ENCODE assay signal across 14 cellular contexts in the genomic region with DNA sequence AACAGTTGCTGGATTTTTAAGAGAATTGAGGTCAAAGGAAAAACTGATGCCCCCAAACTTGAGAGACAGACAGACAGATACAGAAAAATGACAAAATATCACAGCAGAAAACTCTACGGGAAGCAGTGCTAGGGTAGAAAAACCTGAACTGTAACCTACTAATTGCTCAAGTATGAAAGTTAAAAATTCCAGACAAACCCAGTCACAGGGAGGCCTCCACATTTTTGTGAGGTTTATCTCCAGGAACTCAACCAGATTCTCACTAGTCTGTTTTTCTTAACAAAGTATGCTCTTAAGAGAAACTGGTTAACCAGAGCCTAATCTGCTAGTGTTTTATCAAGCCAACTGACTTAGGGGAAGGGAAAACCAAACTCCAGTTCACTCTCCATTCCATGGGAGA. TPM values are rescaled to one million over a fixed set of nuclear protein-coding genes. Genes with fewer than 3 reads are reported as not detected.
DNase-seq lines count a peak whose midpoint lies in the region; ATAC-seq, FAIRE-seq and TF ChIP-seq lines count a peak whose summit lies in the region.
"Had no signal": no experiment of that assay in that cellular context is flagged by ENCODE, and none has a peak within 500 bp of the region (broad histone marks: within the 10 kb centered on the region; RNA-seq: fewer than 3 reads in every experiment).

No MANE protein-coding gene starts in this region.

- ATAC-seq in HepG2, result no peak
- no peak for ATAC-seq in right lobe of liver
- ATAC-seq in GM19463 (IDR thresholded peaks at IDR 0.05; ENCODE audit: unreplicated experiment), result no peak
- no peak for ATAC-seq in psoas muscle

- WGBS in HepG2 (ENCODE audit: low lambda C conversion rate), result 6% methylated on average over 1 of the region's 1 CpG
- 24% methylated on average over 1 of the region's 1 CpG for WGBS in right lobe of liver (ENCODE audit: insufficient coverage, low coverage, low lambda C conversion rate, missing lambda C conversion rate)
- whole genome bisulfite sequencing in hepatocyte (ENCODE audit: low lambda C conversion rate, missing lambda C conversion rate), result 48% methylated on average over 1 of the region's 1 CpG
- 94 to 95% methylated on average over 1 of the region's 1 CpG for WGBS in sigmoid colon, 2 donors
- 81 to 100% (median 88%) methylated on average over 1 of the region's 1 CpG for WGBS in psoas muscle, 3 donors

- intact Hi-C loops in HepG2 (cut with micrococcal nuclease; ENCODE audit: unreplicated experiment), result loop anchor here (5.0 kb wide), 1 partner anchor 365 kb away; no protein-coding TSS in a partner anchor
- intact Hi-C loops in right lobe of liver (cut with DNase I), result no loop called here
- intact Hi-C loops in sigmoid colon (cut with DNase I), result no loop called here
- intact Hi-C loops in psoas muscle (cut with DNase I), result no loop called here

- no peak for TF ChIP-seq RAD21 in HepG2 (CRISPR knock-in tag; IDR thresholded peaks at IDR 0.05)

- POLR2A ChIA-PET in HepG2 (lab: Yijun Ruan, JAX), result no interaction called here

- CTCF ChIA-PET in HepG2 (lab: Yijun Ruan, JAX; ENCODE audit: low intra/inter-chr PET ratio, low total read pairs), result no interaction called here

- H3K36me3 ChIP-seq in HepG2 (replicated peaks in 1 of 2; ENCODE audit: control insufficient read depth in 1 of 2, insufficient read depth in 2 of 2, low read length in 2 of 2), result no peaks in the 10 kb centered on the region
- no peaks in the 10 kb centered on the region for H3K36me3 ChIP-seq in right lobe of liver
- H3K36me3 ChIP-seq in hepatocyte (replicated peaks; ENCODE audit: insufficient read depth, low read depth), result no peaks in the 10 kb centered on the region
- no peaks in the 10 kb centered on the region for H3K36me3 ChIP-seq in sigmoid colon
- no peaks in the 10 kb centered on the region for H3K36me3 ChIP-seq in psoas muscle (ENCODE audit: insufficient read depth in 1 of 2, low read depth in 1 of 2)
- H3K36me3 ChIP-seq: right atrium auricular region, suprapubic skin had no signal

- no peaks in the 10 kb centered on the region for H3K79me2 ChIP-seq in HepG2 (ENCODE audit: insufficient read depth, low read length)
- no peaks in the 10 kb centered on the region for H3K79me2 ChIP-seq in hepatocyte

- H3K4me2 ChIP-seq in HepG2 (ENCODE audit: low read depth, low read length) (no peak overlapping the region; the same call in 1 of the 2 replicates), hepatocyte (no peak overlapping the region)

- in situ Hi-C loops in HepG2 (cut with HindIII; ENCODE audit: extremely low pct_ligation_motif_present, low pct_unique_long_range_greater_than_20kb), result no loop called here

- no peaks in the 10 kb centered on the region; a peak in 1 of 5 replicates for H3K27me3 ChIP-seq in HepG2 (ENCODE audit: control insufficient read depth in 1 of 2, insufficient read depth in 2 of 2, low read length in 2 of 2)
- H3K27me3 ChIP-seq in right lobe of liver, result no peaks in the 10 kb centered on the region
- H3K27me3 ChIP-seq in hepatocyte, result no peaks in the 10 kb centered on the region
- H3K27me3 ChIP-seq in sigmoid colon, result no peaks in the 10 kb centered on the region
- no peaks in the 10 kb centered on the region for H3K27me3 ChIP-seq in psoas muscle (ENCODE audit: insufficient read depth in 3 of 3, low read length in 2 of 3)
- H3K27me3 ChIP-seq: right atrium auricular region, suprapubic skin had no signal

- no peak overlapping the region for H3K9ac ChIP-seq in HepG2 (ENCODE audit: insufficient read depth, low read depth, low read length)

- H4K20me1 ChIP-seq in HepG2 (ENCODE audit: insufficient read depth, low read length) (no peaks in the 10 kb centered on the region), hepatocyte (ENCODE audit: insufficient read depth, poor library complexity, severe bottlenecking) (no peaks in the 10 kb centered on the region)

- TF ChIP-seq EP300 in HepG2 (IDR thresholded peaks at IDR 0.05; ENCODE audit: low read depth in 2 of 2, low read length in 2 of 2) (no peak), HepG2 (CRISPR knock-in tag; IDR thresholded peaks at IDR 0.05; ENCODE audit: borderline replicate concordance) (no peak), sigmoid colon (IDR thresholded peaks at IDR 0.05) (no peak)

- H3K4me1 ChIP-seq in HepG2 (ENCODE audit: insufficient read depth, low read length), result peaks cover 8% of the 10 kb centered on the region; the same call in 1 of the 2 replicates
- H3K4me1 ChIP-seq in right lobe of liver, result no peaks in the 10 kb centered on the region
- no peaks in the 10 kb centered on the region for H3K4me1 ChIP-seq in hepatocyte (ENCODE audit: insufficient read depth)
- no peaks in the 10 kb centered on the region for H3K4me1 ChIP-seq in sigmoid colon
- no peaks in the 10 kb centered on the region for H3K4me1 ChIP-seq in psoas muscle
- H3K4me1 ChIP-seq: right atrium auricular region, suprapubic skin had no signal

- no peak for DNase-seq in HepG2 (ENCODE audit: low spot score)
- DNase-seq in right lobe of liver, result no peak
- DNase-seq in amniotic stem cell (lab: John Stamatoyannopoulos, UW), result peak; percentile 63
- peak; percentile 10 for DNase-seq in hepatocyte (ENCODE audit: low spot score)
- DNase-seq in sigmoid colon, result no peak
- no peak for DNase-seq in psoas muscle
- no peak for DNase-seq in H4 (ENCODE audit: low spot score)
- DNase-seq: activated CD8-positive, alpha-beta memory T cell treated with anti-CD3 and anti-CD28 coated beads, Interleukin-2, amount 50 U/mL, for 48 hours; NCI-H2227 treated with DMSO at 0.1 percent for 48 hours; RPMI8226 had no signal

- BruUV-seq in HepG2 (replicated peaks; lab: Mats Ljungman, UMichigan), result no TSS peak

- no peaks in the 10 kb centered on the region for H3K9me2 ChIP-seq in hepatocyte (replicated peaks; ENCODE audit: insufficient read depth)

- TF ChIP-seq CTCF in HepG2 (CRISPR knock-in tag; IDR thresholded peaks at IDR 0.05), result no peak
- TF ChIP-seq CTCF in right lobe of liver (IDR thresholded peaks at IDR 0.05), result no peak
- TF ChIP-seq CTCF in hepatocyte (IDR thresholded peaks at IDR 0.05; ENCODE audit: poor library complexity), result no peak
- TF ChIP-seq CTCF in sigmoid colon (IDR thresholded peaks at IDR 0.05), result no peak
- TF ChIP-seq CTCF in psoas muscle (IDR thresholded peaks at IDR 0.05), result no peak

- peaks cover 6% of the 10 kb centered on the region for H3K9me3 ChIP-seq in HepG2 (ENCODE audit: low read length)
- no peaks in the 10 kb centered on the region for H3K9me3 ChIP-seq in right lobe of liver
- no peaks in the 10 kb centered on the region for H3K9me3 ChIP-seq in hepatocyte (ENCODE audit: low read depth)
- no peaks in the 10 kb centered on the region for H3K9me3 ChIP-seq in sigmoid colon
- no peaks in the 10 kb centered on the region for H3K9me3 ChIP-seq in psoas muscle
- H3K9me3 ChIP-seq: right atrium auricular region, suprapubic skin had no signal

- FAIRE-seq in HepG2 (lab: Jason Lieb, UNC), result no peak
- FAIRE-seq: A204.1 had no signal

- no peak overlapping the region for H3K4me3 ChIP-seq in HepG2 (replicated peaks in 1 of 3; ENCODE audit: insufficient read depth in 1 of 3, low read depth in 2 of 3, low read length in 3 of 3)
- no peak overlapping the region for H3K4me3 ChIP-seq in right lobe of liver
- H3K4me3 ChIP-seq in hepatocyte, result no peak overlapping the region
- H3K4me3 ChIP-seq in sigmoid colon, result no peak overlapping the region
- no peak overlapping the region for H3K4me3 ChIP-seq in psoas muscle
- H3K4me3 ChIP-seq: right atrium auricular region, suprapubic skin had no signal

- no peak for TF ChIP-seq POLR2A in HepG2 (IDR thresholded peaks at IDR 0.05; ENCODE audit: insufficient read depth in 1 of 2, low read depth in 2 of 2, low read length in 2 of 2)
- TF ChIP-seq POLR2A in right lobe of liver (IDR thresholded peaks at IDR 0.05), result no peak
- no peak for TF ChIP-seq POLR2A in sigmoid colon (IDR thresholded peaks at IDR 0.05)

- peak overlapping the region; percentile 72 for H2AFZ ChIP-seq in HepG2 (ENCODE audit: low read length)
- H2AFZ ChIP-seq in hepatocyte, result no peak overlapping the region

- no peak overlapping the region for H3K27ac ChIP-seq in HepG2 (ENCODE audit: extremely low read length, insufficient read depth, low read length)
- no peak overlapping the region for H3K27ac ChIP-seq in right lobe of liver
- peak overlapping the region; percentile 58 for H3K27ac ChIP-seq in hepatocyte
- H3K27ac ChIP-seq in sigmoid colon, result no peak overlapping the region
- H3K27ac ChIP-seq in psoas muscle, result no peak overlapping the region
- H3K27ac ChIP-seq: right atrium auricular region, suprapubic skin had no signal

TF ChIP-seq in HepG2, 621 proteins besides CTCF, POLR2A, EP300 and RAD21 (continues in another document):
- no peak for TF ChIP-seq ARID2 (CRISPR knock-in tag; IDR thresholded peaks at IDR 0.05; ENCODE audit: borderline replicate concordance)
- no peak for TF ChIP-seq KDM2A (CRISPR knock-in tag; IDR thresholded peaks at IDR 0.05; ENCODE audit: borderline replicate concordance, low read depth)

RNA-seq across cellular contexts. Expression of a gene that starts 19.9 kb away (rescaled TPM):
- total RNA-seq in HepG2 (2016; rRNA removed; fragmentation: Illumina TruSeq; extraction: Trizol) (13.2 and 18.0 TPM in 2 replicates), right lobe of liver (10 to 100 TPM; 12.1 to 14.5 (median 13.1) TPM), hepatocyte (47.8 and 49.5 TPM in 2 replicates), sigmoid colon (10 to 100 TPM; 26.2 to 47.7 (median 30.8) TPM), psoas muscle (10 to 100 TPM; 32.6 to 65.9 (median 36.7) TPM)
- 1.9 and 4.1 TPM in 2 replicates for total RNA-seq in HepG2 (2016; cell fraction: cytosol; rRNA removed; fragmentation: Illumina TruSeq; extraction: Trizol; ENCODE audit: low read depth)
- total RNA-seq in HepG2 (2016; cell fraction: insoluble cytoplasmic fraction; rRNA removed; fragmentation: Illumina TruSeq; extraction: Trizol), result 11.4 and 19.0 TPM in 2 replicates
- total RNA-seq in HepG2 (2016; cell fraction: membrane; rRNA removed; fragmentation: Illumina TruSeq; extraction: Trizol), result 4.8 and 5.0 TPM in 2 replicates
- total RNA-seq in HepG2 (2016; cell fraction: nucleus; rRNA removed; fragmentation: Illumina TruSeq; extraction: Trizol), result 11.6 TPM in 2 replicates
- polyA plus RNA-seq in HepG2 (2011; rRNA removed) (4.5 and 4.8 TPM in 2 replicates), hepatocyte (12.9 and 15.6 TPM in 2 replicates), sigmoid colon (10 to 100 TPM; 11.8 to 15.0 (median 13.9) TPM), psoas muscle (10 to 100 TPM; 10.4 to 15.3 (median 12.5) TPM)
- 2.5 and 3.2 TPM in 2 replicates for polyA plus RNA-seq in HepG2 (2011; cell fraction: cytosol; rRNA removed)
- 2.5 and 2.8 TPM in 2 replicates for polyA plus RNA-seq in HepG2 (2011; cell fraction: nucleus; rRNA removed)
- 11.7 and 12.9 TPM in 2 replicates for polyA plus RNA-seq in HepG2 (2012)
- polyA plus RNA-seq in HepG2 (2016; cell fraction: cytosol; fragmentation: Illumina TruSeq; extraction: Trizol; ENCODE audit: low read depth), result 0.66 and 0.71 TPM in 2 replicates
- 15.7 and 16.7 TPM in 2 replicates for polyA plus RNA-seq in HepG2 (2016; cell fraction: insoluble cytoplasmic fraction; fragmentation: Illumina TruSeq; extraction: Trizol; ENCODE audit: low read depth)
- 3.2 and 3.3 TPM in 2 replicates for polyA plus RNA-seq in HepG2 (2016; cell fraction: membrane; fragmentation: Illumina TruSeq; extraction: Trizol; ENCODE audit: low read depth)
- 10.5 and 11.0 TPM in 2 replicates for polyA plus RNA-seq in HepG2 (2016; cell fraction: nucleus; fragmentation: Illumina TruSeq; extraction: Trizol; ENCODE audit: insufficient read depth, low read depth)
- 7.3 and 9.6 TPM in 2 replicates for polyA minus RNA-seq in HepG2 (2011; rRNA and poly(A)+ RNA removed; ENCODE audit: low replicate concordance)
- 13.9 and 14.4 TPM in 2 replicates for polyA minus RNA-seq in HepG2 (2011; cell fraction: cytosol; rRNA and poly(A)+ RNA removed)
- polyA minus RNA-seq in HepG2 (2011; cell fraction: nucleus; rRNA and poly(A)+ RNA removed), result 22.3 and 32.1 TPM in 2 replicates
- 34.5 and 36.8 TPM in 2 replicates for total RNA-seq in H4 (2014; rRNA removed; shearing (Covaris generic))

Comparison
In these comparisons a context has a peak if more than half of its experiments do, and no peak if none do; other contexts are left out.
1. DNase-seq: peak in amniotic stem cell (single experiment) and hepatocyte (single experiment); none in HepG2 (single experiment), right lobe of liver (0 of 3), sigmoid colon (single experiment), psoas muscle (0 of 2) and H4 (single experiment).